Comparison of ENCODE assay signal across 19 cellular contexts in the genomic region with DNA sequence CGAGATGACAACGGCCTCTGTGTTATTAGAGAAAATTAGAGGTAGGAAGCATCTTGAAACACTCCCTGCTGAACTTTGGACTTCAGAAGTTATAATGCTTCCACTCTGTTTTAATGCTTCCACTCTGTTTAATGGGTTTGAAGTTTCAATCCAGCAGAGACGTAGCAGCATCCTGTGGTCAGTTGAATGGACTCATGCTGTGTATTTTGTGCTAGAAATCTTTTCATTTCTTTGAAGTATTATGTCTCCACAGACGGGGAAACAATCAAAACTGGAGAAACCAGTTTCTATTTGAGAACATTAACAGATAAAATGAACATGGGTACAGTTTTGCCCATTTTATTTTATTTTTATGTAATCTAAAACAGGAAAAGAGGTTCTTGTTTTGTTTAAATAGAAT.
"Had no signal": no experiment of that assay in that cellular context is flagged by ENCODE, and none has a peak within 500 bp of the region (broad histone marks: within the 10 kb centered on the region; RNA-seq: fewer than 3 reads in every experiment).

No MANE protein-coding gene starts in this region.

- H3K4me3 Mint-ChIP-seq: activated CD4-positive, alpha-beta memory T cell treated with anti-CD3 and anti-CD28 coated beads, Interleukin-2, amount 10 ng/mL, durations not matched to agents 7 days and 5 days; activated CD4-positive, alpha-beta T cell treated with anti-CD3 and anti-CD28 coated beads for 36 hours; activated T-cell treated with anti-CD3 and anti-CD28 coated beads, Interleukin-2, amount 50 U/mL, for 72 hours; memory B cell; natural killer cell; stimulated activated effector memory CD8-positive, alpha-beta T cell treated with anti-CD3 and anti-CD28 coated beads, Interleukin-12 subunit alpha, Interleukin-12 subunit beta, amount 100 ng/mL, for 72 hours had no signal

- H3K4me3 ChIP-seq: body of pancreas, esophagus squamous epithelium, left ventricle myocardium inferior, thoracic aorta, upper lobe of right lung had no signal

- H3K4me1 Mint-ChIP-seq: activated CD4-positive, alpha-beta memory T cell treated with anti-CD3 and anti-CD28 coated beads, Interleukin-2, amount 10 ng/mL, durations not matched to agents 7 days and 5 days; activated CD4-positive, alpha-beta T cell treated with anti-CD3 and anti-CD28 coated beads for 36 hours; memory B cell; natural killer cell; stimulated activated effector memory CD8-positive, alpha-beta T cell treated with anti-CD3 and anti-CD28 coated beads, Interleukin-12 subunit alpha, Interleukin-12 subunit beta, amount 100 ng/mL, for 72 hours had no signal

- H3K27me3 ChIP-seq: body of pancreas, esophagus squamous epithelium, upper lobe of right lung had no signal

- H3K27ac ChIP-seq: body of pancreas, esophagus squamous epithelium, left ventricle myocardium inferior, thoracic aorta, upper lobe of right lung had no signal

- H3K27me3 Mint-ChIP-seq: activated CD4-positive, alpha-beta memory T cell treated with anti-CD3 and anti-CD28 coated beads, Interleukin-2, amount 10 ng/mL, durations not matched to agents 7 days and 5 days; activated CD4-positive, alpha-beta T cell treated with anti-CD3 and anti-CD28 coated beads for 36 hours; memory B cell had no signal

- H3K4me1 ChIP-seq: body of pancreas, esophagus squamous epithelium, left ventricle myocardium inferior, upper lobe of right lung had no signal

- H3K9me3 ChIP-seq: body of pancreas, esophagus squamous epithelium, left ventricle myocardium inferior, thoracic aorta, upper lobe of right lung had no signal

- H3K27ac Mint-ChIP-seq: activated CD4-positive, alpha-beta memory T cell treated with anti-CD3 and anti-CD28 coated beads, Interleukin-2, amount 10 ng/mL, durations not matched to agents 7 days and 5 days; activated CD4-positive, alpha-beta T cell treated with anti-CD3 and anti-CD28 coated beads for 36 hours; activated naive CD4-positive, alpha-beta T cell treated with anti-CD3 and anti-CD28 coated beads, Interleukin-2, amount 50 U/mL, for 72 hours; activated T-cell treated with anti-CD3 and anti-CD28 coated beads, Interleukin-2, amount 50 U/mL, for 72 hours; memory B cell; natural killer cell; stimulated activated effector memory CD8-positive, alpha-beta T cell treated with anti-CD3 and anti-CD28 coated beads, Interleukin-12 subunit alpha, Interleukin-12 subunit beta, amount 100 ng/mL, for 72 hours had no signal

- DNase-seq: activated CD4-positive, alpha-beta memory T cell treated with anti-CD3 and anti-CD28 coated beads, Interleukin-2, amount 10 ng/mL, durations not matched to agents 7 days and 5 days; activated CD4-positive, alpha-beta T cell treated with anti-CD3 and anti-CD28 coated beads for 36 hours; activated gamma-delta T cell; activated T-cell treated with anti-CD3 and anti-CD28 coated beads, Interleukin-2, amount 50 U/mL, for 72 hours; body of pancreas; central memory CD4-positive, alpha-beta T cell; cortex of kidney; effector CD4-positive, alpha-beta T cell; esophagus squamous epithelium; hippocampal formation; left ventricle myocardium inferior; natural killer cell; posterior cingulate gyrus; retina; upper lobe of right lung had no signal

- H3K36me3 ChIP-seq: esophagus squamous epithelium, left ventricle myocardium inferior, thoracic aorta, upper lobe of right lung had no signal

- H3K36me3 Mint-ChIP-seq: activated naive CD4-positive, alpha-beta T cell treated with anti-CD3 and anti-CD28 coated beads, Interleukin-2, amount 50 U/mL, for 72 hours; memory B cell; stimulated activated effector memory CD8-positive, alpha-beta T cell treated with anti-CD3 and anti-CD28 coated beads, Interleukin-12 subunit alpha, Interleukin-12 subunit beta, amount 100 ng/mL, for 72 hours had no signal
